ENCODE assay signal across 29 cellular contexts in the genomic region with DNA sequence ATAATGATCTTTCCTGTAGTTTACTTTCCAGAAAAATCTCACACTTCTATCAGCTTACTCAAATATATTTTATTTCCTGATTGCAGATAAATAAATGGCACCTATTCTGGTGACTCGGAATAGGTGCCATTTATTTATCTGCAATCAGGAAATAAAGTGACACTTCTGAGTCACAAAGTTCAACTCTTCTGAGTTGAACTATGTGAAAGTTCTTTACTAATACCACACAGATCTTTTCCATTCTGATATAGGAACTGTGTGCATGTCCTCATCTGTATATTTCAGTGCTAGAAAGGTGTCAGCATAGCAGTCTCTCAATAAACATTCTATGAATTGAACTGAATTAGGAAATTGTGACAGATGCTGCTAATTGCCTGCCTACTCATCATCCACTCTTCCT. TPM values are rescaled to one million over a fixed set of nuclear protein-coding genes. Genes with fewer than 3 reads are reported as not detected.
"Had no signal": no experiment of that assay in that cellular context is flagged by ENCODE, and none has a peak within 500 bp of the region (broad histone marks: within the 10 kb centered on the region; RNA-seq: fewer than 3 reads in every experiment).

No MANE protein-coding gene starts in this region.

- H3K4me1 Mint-ChIP-seq: activated B cell treated with CpG ODN at 0.5 μM for 24 hours had no signal

- H3K9me3 Mint-ChIP-seq: activated T-helper 17 cell treated with anti-CD3 and anti-CD28 coated beads, Interleukin-2, amount 50 U/mL, for 72 hours; central memory CD8-positive, alpha-beta T cell; T-cell had no signal

- H3K27ac ChIP-seq: ascending aorta, KMS-11, SK-N-MC had no signal

- H3K9me3 ChIP-seq: ascending aorta had no signal

- ATAC-seq: activated T-helper 17 cell treated with anti-CD3 and anti-CD28 coated beads, Interleukin-2, amount 50 U/mL, for 72 hours; Panc1; Right ventricle myocardium inferior; T-cell had no signal

- H3K36me3 Mint-ChIP-seq: brain, T-cell had no signal

- H3K4me3 ChIP-seq: ascending aorta, SK-N-MC had no signal

- H3K27ac Mint-ChIP-seq: activated B cell treated with CpG ODN at 0.5 μM for 24 hours; activated CD4-positive, alpha-beta T cell treated with anti-CD3 and anti-CD28 coated beads, Interleukin-2, amount 10 ng/mL, durations not matched to agents 24 days and 14 days; activated T-helper 17 cell treated with anti-CD3 and anti-CD28 coated beads, Interleukin-2, amount 50 U/mL, for 72 hours; brain; T-cell had no signal

- DNase-seq: activated B cell treated with CpG ODN at 0.5 μM for 24 hours; activated CD4-positive, alpha-beta T cell treated with anti-CD3 and anti-CD28 coated beads for 1 hour; activated CD4-positive, alpha-beta T cell treated with anti-CD3 and anti-CD28 coated beads, Interleukin-2, amount 10 ng/mL, durations not matched to agents 24 days and 14 days; activated CD4-positive, alpha-beta T cell treated with anti-CD3 and anti-CD28 coated beads, Interleukin-2, amount 50 U/mL, for 48 hours; activated gamma-delta T cell treated with Interleukin-2 at 50 U/mL for 16 hours; activated naive CD4-positive, alpha-beta T cell treated with anti-CD3 and anti-CD28 coated beads, Interleukin-2, amount 50 U/mL, for 16 hours; activated T-cell treated with anti-CD3 and anti-CD28 coated beads for 4 hours; activated T-cell treated with anti-CD3 and anti-CD28 coated beads, Interleukin-2, amount 50 U/mL, for 48 hours; amniotic stem cell; NCI-H1092; NCI-H1417; NCI-H1930; NCI-H2171; NCI-H2227 treated with DMSO at 0.1 percent for 48 hours; NCI-H446 treated with DMSO at 0.1 percent for 48 hours; NCI-H82; RPMI8226; T-cell; T1000 had no signal

- H3K36me3 ChIP-seq: ascending aorta had no signal

- H3K4me2 ChIP-seq: KMS-11 had no signal

- H3K27me3 ChIP-seq: ascending aorta had no signal

- H3K4me3 Mint-ChIP-seq: activated B cell treated with CpG ODN at 0.5 μM for 24 hours; activated CD4-positive, alpha-beta T cell treated with anti-CD3 and anti-CD28 coated beads, Interleukin-2, amount 10 ng/mL, durations not matched to agents 24 days and 14 days; activated T-helper 17 cell treated with anti-CD3 and anti-CD28 coated beads, Interleukin-2, amount 50 U/mL, for 72 hours; brain; T-cell had no signal

- H3K27me3 Mint-ChIP-seq: activated B cell treated with CpG ODN at 0.5 μM for 24 hours, brain had no signal

RNA-seq across cellular contexts. Expression of a gene that starts 4.9 kb away (rescaled TPM):
- total RNA-seq: activated B cell treated with CpG ODN at 0.5 μM for 24 hours; activated CD4-positive, alpha-beta T cell treated with anti-CD3 and anti-CD28 coated beads, Interleukin-2, amount 10 ng/mL, durations not matched to agents 24 days and 14 days; activated T-helper 17 cell treated with anti-CD3 and anti-CD28 coated beads, Interleukin-2, amount 50 U/mL, for 72 hours; MCF 10A; OCI-LY7 had no signal
